Comparison of ENCODE assay signal across 19 cellular contexts in the genomic region with DNA sequence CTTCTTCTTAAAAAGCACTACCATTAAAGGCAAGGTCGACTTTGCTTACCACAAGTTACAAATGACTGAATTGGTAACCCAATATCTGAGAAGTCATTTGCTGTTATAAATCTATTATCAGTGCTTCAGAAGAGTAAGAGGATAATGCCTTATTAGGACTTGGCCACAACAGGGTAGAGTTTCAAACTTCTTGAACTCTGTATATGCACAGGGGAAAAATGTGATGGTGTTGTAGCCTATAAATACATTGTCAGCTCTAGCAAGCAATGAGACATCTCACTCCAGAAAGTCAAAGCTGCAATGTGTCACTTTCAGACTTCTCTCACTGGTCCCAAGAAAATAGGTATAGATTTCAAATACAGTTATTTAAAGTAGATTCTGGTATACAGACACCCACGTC. TPM values are rescaled to one million over a fixed set of nuclear protein-coding genes. Genes with fewer than 3 reads are reported as not detected.
DNase-seq lines count a peak whose midpoint lies in the region; ATAC-seq and TF ChIP-seq lines count a peak whose summit lies in the region.
"Had no signal": no experiment of that assay in that cellular context is flagged by ENCODE, and none has a peak within 500 bp of the region (broad histone marks: within the 10 kb centered on the region; RNA-seq: fewer than 3 reads in every experiment).

No MANE protein-coding gene starts in this region.

- CTCF ChIA-PET in CD4-positive, alpha-beta T cell (lab: Charles Lee), result no interaction called here

- H3K36me3 Mint-ChIP-seq in CD4-positive, alpha-beta T cell (ENCODE audit: low read depth), result no peaks in the 10 kb centered on the region

- no peak for TF ChIP-seq CTCF in CD4-positive, alpha-beta T cell (IDR thresholded peaks at IDR 0.05)

- no peak overlapping the region for H3K4me3 Mint-ChIP-seq in CD4-positive, alpha-beta T cell
- H3K4me3 Mint-ChIP-seq: stimulated activated naive CD8-positive, alpha-beta T cell treated with anti-CD3 and anti-CD28 coated beads, Interleukin-15, Interleukin-2, amounts not matched to agents 100 ng/mL and 50 ng/mL, for 24 hours had no signal

- H3K9me3 ChIP-seq in CD4-positive, alpha-beta T cell (ENCODE audit: control insufficient read depth, low read length), result no peaks in the 10 kb centered on the region
- H3K9me3 ChIP-seq: body of pancreas, right lobe of liver, uterus had no signal

- POLR2A ChIA-PET in CD4-positive, alpha-beta T cell (lab: Charles Lee), result no interaction called here

- H3K27me3 Mint-ChIP-seq in CD4-positive, alpha-beta T cell, result no peaks in the 10 kb centered on the region
- H3K27me3 Mint-ChIP-seq: stimulated activated naive CD8-positive, alpha-beta T cell treated with anti-CD3 and anti-CD28 coated beads, Interleukin-15, Interleukin-2, amounts not matched to agents 100 ng/mL and 50 ng/mL, for 24 hours had no signal

- no peaks in the 10 kb centered on the region for H3K27me3 ChIP-seq in CD4-positive, alpha-beta T cell (ENCODE audit: control insufficient read depth, insufficient read depth, low read length)
- H3K27me3 ChIP-seq: body of pancreas, right lobe of liver, uterus had no signal

- H3K27ac Mint-ChIP-seq in CD4-positive, alpha-beta T cell, result no peak overlapping the region
- H3K27ac Mint-ChIP-seq: stimulated activated naive CD8-positive, alpha-beta T cell treated with anti-CD3 and anti-CD28 coated beads, Interleukin-15, Interleukin-2, amounts not matched to agents 100 ng/mL and 50 ng/mL, for 24 hours had no signal

- in situ Hi-C loops in ACHN (cut with HindIII; ENCODE audit: low pct_ligation_motif_present, low pct_unique_long_range_greater_than_20kb, low sequenced_read_pairs), result no loop called here

- H3K27ac ChIP-seq in CD4-positive, alpha-beta T cell (ENCODE audit: low read depth, low read length), result no peak overlapping the region
- H3K27ac ChIP-seq: body of pancreas, right lobe of liver, uterus had no signal

- peak; percentile 41 for ATAC-seq in GM18520 (IDR thresholded peaks at IDR 0.05; ENCODE audit: unreplicated experiment)
- peak; percentile 73 for ATAC-seq in GM21576 (IDR thresholded peaks at IDR 0.05; ENCODE audit: unreplicated experiment)
- ATAC-seq in HG03045 (IDR thresholded peaks at IDR 0.05; ENCODE audit: unreplicated experiment), result peak; percentile 49
- no peak for ATAC-seq in CD4-positive, alpha-beta T cell (ENCODE audit: poor library complexity)
- ATAC-seq: body of pancreas, right lobe of liver had no signal

- no peaks in the 10 kb centered on the region for H3K9me3 Mint-ChIP-seq in CD4-positive, alpha-beta T cell
- H3K9me3 Mint-ChIP-seq: stimulated activated naive CD8-positive, alpha-beta T cell treated with anti-CD3 and anti-CD28 coated beads, Interleukin-15, Interleukin-2, amounts not matched to agents 100 ng/mL and 50 ng/mL, for 24 hours had no signal

- DNase-seq in M059J (ENCODE audit: low read depth) (peak; percentile 9), ACHN (no peak), NOMO-1 treated with DMSO at 0.1 percent for 48 hours (lab: John Stamatoyannopoulos, UW; ENCODE audit: unreplicated experiment) (no peak)
- no peak for DNase-seq in CD4-positive, alpha-beta T cell
- DNase-seq in stimulated activated CD4-positive, alpha-beta T cell treated with anti-CD3 and anti-CD28 coated beads, Interleukin-1b, Interleukin-23, amount 100 ng/mL, for 48 hours, result no peak
- DNase-seq: activated naive CD4-positive, alpha-beta T cell; body of pancreas; effector CD4-positive, alpha-beta T cell; Karpas-422; mesenchymal stem cell; NCI-H187 treated with DMSO at 0.1 percent for 48 hours; NCI-H82; right lobe of liver; Right ventricle myocardium superior; uterus had no signal

- H3K4me1 Mint-ChIP-seq in CD4-positive, alpha-beta T cell (ENCODE audit: low read depth), result no peaks in the 10 kb centered on the region

- intact Hi-C loops in CD4-positive, alpha-beta T cell (cut with DNase I, micrococcal nuclease), result no loop called here

RNA-seq across cellular contexts. Expression of a gene that starts 9.3 kb away (rescaled TPM):
- total RNA-seq in M059J (2014; rRNA removed; shearing (Covaris generic)), result 0.02 and 0.32 TPM in 2 replicates
- total RNA-seq in CD4-positive, alpha-beta T cell, result not detected
